1 cellular context compared by ENCODE assay signal in genomic region chr16:77236063-77236511, GRCh38.
A peak's percentile ranks its signal among the peaks of the same experiment; 100 is the strongest.
TF ChIP-seq lines count a peak whose summit lies in the region.

No MANE protein-coding gene starts in this region.

TF ChIP-seq in HepG2, 621 proteins besides CTCF, POLR2A, EP300 and RAD21 (continued from another document and continues in another):
- no peak for TF ChIP-seq TRAFD1 (CRISPR knock-in tag; IDR thresholded peaks at IDR 0.05; ENCODE audit: borderline replicate concordance)
- no peak for TF ChIP-seq ZNF770 (CRISPR knock-in tag; IDR thresholded peaks at IDR 0.05)
- peak; percentile 93 for TF ChIP-seq ZNF607 (CRISPR knock-in tag; IDR thresholded peaks at IDR 0.05; ENCODE audit: borderline replicate concordance)
- peak; percentile 83; the same call in 1 of the 2 replicates for TF ChIP-seq NRL (CRISPR knock-in tag; IDR thresholded peaks at IDR 0.05; ENCODE audit: borderline replicate concordance)
- no peak for TF ChIP-seq JDP2 (CRISPR knock-in tag; IDR thresholded peaks at IDR 0.05; ENCODE audit: borderline replicate concordance)
- no peak; the same call in 1 of the 2 replicates for TF ChIP-seq ZMAT3 (CRISPR knock-in tag; conservative IDR thresholded peaks at IDR 0.05)
- TF ChIP-seq PLSCR1 (CRISPR knock-in tag; IDR thresholded peaks at IDR 0.05; ENCODE audit: borderline replicate concordance), result no peak
- TF ChIP-seq NAIF1 (CRISPR knock-in tag; IDR thresholded peaks at IDR 0.05; ENCODE audit: borderline replicate concordance), result no peak
- TF ChIP-seq ZNF432 (CRISPR knock-in tag; IDR thresholded peaks at IDR 0.05; ENCODE audit: borderline replicate concordance), result no peak
- peak; percentile 60 for TF ChIP-seq GATAD2A (CRISPR knock-in tag; IDR thresholded peaks at IDR 0.05)
- peak; percentile 88 for TF ChIP-seq ZFP90 (CRISPR knock-in tag; IDR thresholded peaks at IDR 0.05; ENCODE audit: borderline replicate concordance)
- TF ChIP-seq FOXP1 (IDR thresholded peaks at IDR 0.05), result no peak
- TF ChIP-seq FOXP1 (CRISPR knock-in tag; IDR thresholded peaks at IDR 0.05), result no peak
- no peak for TF ChIP-seq U2AF1 (optimal IDR thresholded peaks at IDR 0.05; ENCODE audit: low read depth, low read length)
- TF ChIP-seq TFDP2 (CRISPR knock-in tag; IDR thresholded peaks at IDR 0.05), result 0 out of 2 replicates have a peak, but pooled peaks have one; percentile 27
- no peak for TF ChIP-seq NR3C1 (CRISPR knock-in tag; IDR thresholded peaks at IDR 0.05)
- no peak for TF ChIP-seq SMYD3 (CRISPR knock-in tag; IDR thresholded peaks at IDR 0.05)
- TF ChIP-seq AFF4 (CRISPR knock-in tag; IDR thresholded peaks at IDR 0.05), result no peak
- no peak for TF ChIP-seq ZNF512 (CRISPR knock-in tag; IDR thresholded peaks at IDR 0.05)
- TF ChIP-seq SOX13 (IDR thresholded peaks at IDR 0.05), result no peak
- TF ChIP-seq SOX13 (CRISPR knock-in tag; conservative IDR thresholded peaks at IDR 0.05 in 1 of 2, IDR thresholded peaks at IDR 0.05 in 1 of 2), result peak in 1 of 2 experiments; percentile 45; a peak in 2 of 4 replicates
- TF ChIP-seq, protein P1, sequence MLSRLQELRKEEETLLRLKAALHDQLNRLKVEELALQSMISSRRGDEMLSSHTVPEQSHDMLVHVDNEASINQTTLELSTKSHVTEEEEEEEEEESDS (CRISPR knock-in tag; IDR thresholded peaks at IDR 0.05; ENCODE audit: borderline replicate concordance), result no peak
- TF ChIP-seq BRCA1 (CRISPR knock-in tag; IDR thresholded peaks at IDR 0.05), result peak; percentile 84; the same call in 1 of the 2 replicates
- no peak for TF ChIP-seq ZBTB1 (CRISPR knock-in tag; IDR thresholded peaks at IDR 0.05; ENCODE audit: borderline replicate concordance)
- TF ChIP-seq SRSF9 (IDR thresholded peaks at IDR 0.05; ENCODE audit: borderline replicate concordance, insufficient read depth, low read depth, low read length, poor library complexity, severe bottlenecking), result no peak
- no peak for TF ChIP-seq SKI (IDR thresholded peaks at IDR 0.05; ENCODE audit: partially characterized antibody)
- no peak for TF ChIP-seq BATF2 (CRISPR knock-in tag; IDR thresholded peaks at IDR 0.05)
- TF ChIP-seq, protein P2, sequence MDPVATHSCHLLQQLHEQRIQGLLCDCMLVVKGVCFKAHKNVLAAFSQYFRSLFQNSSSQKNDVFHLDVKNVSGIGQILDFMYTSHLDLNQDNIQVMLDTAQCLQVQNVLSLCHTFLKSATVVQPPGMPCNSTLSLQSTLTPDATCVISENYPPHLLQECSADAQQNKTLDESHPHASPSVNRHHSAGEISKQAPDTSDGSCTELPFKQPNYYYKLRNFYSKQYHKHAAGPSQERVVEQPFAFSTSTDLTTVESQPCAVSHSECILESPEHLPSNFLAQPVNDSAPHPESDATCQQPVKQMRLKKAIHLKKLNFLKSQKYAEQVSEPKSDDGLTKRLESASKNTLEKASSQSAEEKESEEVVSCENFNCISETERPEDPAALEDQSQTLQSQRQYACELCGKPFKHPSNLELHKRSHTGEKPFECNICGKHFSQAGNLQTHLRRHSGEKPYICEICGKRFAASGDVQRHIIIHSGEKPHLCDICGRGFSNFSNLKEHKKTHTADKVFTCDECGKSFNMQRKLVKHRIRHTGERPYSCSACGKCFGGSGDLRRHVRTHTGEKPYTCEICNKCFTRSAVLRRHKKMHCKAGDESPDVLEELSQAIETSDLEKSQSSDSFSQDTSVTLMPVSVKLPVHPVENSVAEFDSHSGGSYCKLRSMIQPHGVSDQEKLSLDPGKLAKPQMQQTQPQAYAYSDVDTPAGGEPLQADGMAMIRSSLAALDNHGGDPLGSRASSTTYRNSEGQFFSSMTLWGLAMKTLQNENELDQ (CRISPR knock-in tag; IDR thresholded peaks at IDR 0.05; ENCODE audit: borderline replicate concordance), result no peak
- no peak for TF ChIP-seq PHF5A (CRISPR knock-in tag; IDR thresholded peaks at IDR 0.05; ENCODE audit: low read depth, unreplicated experiment)
- TF ChIP-seq ZNF430 (CRISPR knock-in tag; IDR thresholded peaks at IDR 0.05), result no peak
- peak; percentile 83; the same call in 1 of the 2 replicates for TF ChIP-seq SP140L (CRISPR knock-in tag; IDR thresholded peaks at IDR 0.05; ENCODE audit: borderline replicate concordance)
- TF ChIP-seq ZNF772 (CRISPR knock-in tag; IDR thresholded peaks at IDR 0.05), result no peak
- TF ChIP-seq DRAP1 (CRISPR knock-in tag; IDR thresholded peaks at IDR 0.05), result peak; percentile 55; the same call in 1 of the 2 replicates
- TF ChIP-seq ZNF260 (CRISPR knock-in tag; IDR thresholded peaks at IDR 0.05; ENCODE audit: borderline replicate concordance, low read depth), result no peak
- TF ChIP-seq ZNF713 (CRISPR knock-in tag; IDR thresholded peaks at IDR 0.05), result no peak
- no peak for TF ChIP-seq KDM1A (CRISPR knock-in tag; IDR thresholded peaks at IDR 0.05)
- TF ChIP-seq MXD4 (CRISPR knock-in tag; IDR thresholded peaks at IDR 0.05), result no peak
- TF ChIP-seq ZNF773 (CRISPR knock-in tag; IDR thresholded peaks at IDR 0.05; ENCODE audit: borderline replicate concordance), result no peak
- TF ChIP-seq KLF6 (CRISPR knock-in tag; IDR thresholded peaks at IDR 0.05), result peak; percentile 78; the same call in 1 of the 2 replicates
- TF ChIP-seq ARNT2 (CRISPR knock-in tag; IDR thresholded peaks at IDR 0.05; ENCODE audit: low read depth), result 0 out of 2 replicates have a peak, but pooled peaks have one; percentile 50
- peak; percentile 98 for TF ChIP-seq XRCC5 (optimal IDR thresholded peaks at IDR 0.05; ENCODE audit: low read length)
- peak; percentile 75 for TF ChIP-seq RNF2 (conservative IDR thresholded peaks at IDR 0.05; ENCODE audit: low read depth)
- no peak for TF ChIP-seq NCOA5 (CRISPR knock-in tag; IDR thresholded peaks at IDR 0.05)
- TF ChIP-seq FOXA1 (IDR thresholded peaks at IDR 0.05), result no peak
- peak; percentile 41 for TF ChIP-seq FOXA1 (CRISPR knock-in tag; IDR thresholded peaks at IDR 0.05)
- peak; percentile 65; the same call in 1 of the 3 replicates for TF ChIP-seq MXI1 (IDR thresholded peaks at IDR 0.05; ENCODE audit: borderline replicate concordance, low read depth, low read length)
- TF ChIP-seq SIN3B (IDR thresholded peaks at IDR 0.05; ENCODE audit: low read length), result no peak
- TF ChIP-seq ZNF777 (CRISPR knock-in tag; IDR thresholded peaks at IDR 0.05), result peak; percentile 49; the same call in 1 of the 2 replicates
- TF ChIP-seq ARID2 (CRISPR knock-in tag; IDR thresholded peaks at IDR 0.05; ENCODE audit: borderline replicate concordance), result no peak
- TF ChIP-seq GFI1 (CRISPR knock-in tag; IDR thresholded peaks at IDR 0.05; ENCODE audit: borderline replicate concordance), result no peak
- 0 out of 2 replicates have a peak, but pooled peaks have one; percentile 35 for TF ChIP-seq BRD4 (CRISPR knock-in tag; IDR thresholded peaks at IDR 0.05)
- no peak for TF ChIP-seq NFYC (CRISPR knock-in tag; IDR thresholded peaks at IDR 0.05)
- no peak; the same call in 1 of the 2 replicates for TF ChIP-seq ZNF749 (CRISPR knock-in tag; IDR thresholded peaks at IDR 0.05; ENCODE audit: borderline replicate concordance)
- TF ChIP-seq ZNF720 (CRISPR knock-in tag; IDR thresholded peaks at IDR 0.05), result no peak; the same call in 1 of the 2 replicates
- no peak for TF ChIP-seq ZNF841 (CRISPR knock-in tag; IDR thresholded peaks at IDR 0.05; ENCODE audit: borderline replicate concordance)
- TF ChIP-seq TBP (CRISPR knock-in tag; IDR thresholded peaks at IDR 0.05), result 0 out of 2 replicates have a peak, but pooled peaks have one; percentile 35
- TF ChIP-seq ZSCAN20 (CRISPR knock-in tag; IDR thresholded peaks at IDR 0.05; ENCODE audit: borderline replicate concordance), result no peak
- no peak for TF ChIP-seq NFYB (CRISPR knock-in tag; IDR thresholded peaks at IDR 0.05)
- TF ChIP-seq ZNF224 (CRISPR knock-in tag; IDR thresholded peaks at IDR 0.05), result no peak; the same call in 1 of the 2 replicates
- TF ChIP-seq CBX2 (IDR thresholded peaks at IDR 0.05; ENCODE audit: low read depth, low read length), result no peak
- TF ChIP-seq CBX2 (CRISPR knock-in tag; IDR thresholded peaks at IDR 0.05; ENCODE audit: low read depth), result no peak
- no peak for TF ChIP-seq ZEB1 (IDR thresholded peaks at IDR 0.05; ENCODE audit: insufficient replicate concordance, low read depth)
